Comparison of ENCODE assay signal across 13 cellular contexts in genomic region chr1:23594927-23595353, GRCh38. TPM values are rescaled to one million over a fixed set of nuclear protein-coding genes. Genes with fewer than 3 reads are reported as not detected.
DNase-seq lines count a peak whose midpoint lies in the region; ATAC-seq and TF ChIP-seq lines count a peak whose summit lies in the region.
"Had no signal": no experiment of that assay in that cellular context is flagged by ENCODE, and none has a peak within 500 bp of the region (broad histone marks: within the 10 kb centered on the region; RNA-seq: fewer than 3 reads in every experiment).

No MANE protein-coding gene starts in this region.

- H3K4me3 Mint-ChIP-seq in T-helper 2 cell treated with Interferon-gamma antibody and Interleukin-4, amounts not matched to agents 5 μg/mL and 100 μg/mL, for 36 hours: no peak overlapping the region
- peak overlapping the region; percentile 41 for H3K4me3 Mint-ChIP-seq in activated B cell treated with CpG ODN at 0.5 μM for 24 hours

- no peaks in the 10 kb centered on the region for H3K27me3 ChIP-seq in Karpas-422 (ENCODE audit: low read length)
- H3K27me3 ChIP-seq: suprapubic skin had no signal

- H3K27me3 Mint-ChIP-seq in T-helper 2 cell treated with Interferon-gamma antibody and Interleukin-4, amounts not matched to agents 5 μg/mL and 100 μg/mL, for 36 hours (ENCODE audit: low read depth): no peaks in the 10 kb centered on the region
- no peaks in the 10 kb centered on the region for H3K27me3 Mint-ChIP-seq in activated B cell treated with CpG ODN at 0.5 μM for 24 hours

- intact Hi-C loops in activated B cell treated with CpG ODN at 0.5 μM for 24 hours (cut with micrococcal nuclease): loop anchor here (1.0 kb wide), 2 partner anchors 8 to 24 kb away; no protein-coding TSS in a partner anchor

- peak overlapping the region; percentile 42 for H3K27ac Mint-ChIP-seq in T-helper 2 cell treated with Interferon-gamma antibody and Interleukin-4, amounts not matched to agents 5 μg/mL and 100 μg/mL, for 36 hours
- peak overlapping the region; percentile 89 for H3K27ac Mint-ChIP-seq in activated B cell treated with CpG ODN at 0.5 μM for 24 hours

- H3K79me2 ChIP-seq in Karpas-422 (ENCODE audit: low read length): no peaks in the 10 kb centered on the region

- H3K9me3 Mint-ChIP-seq in T-helper 2 cell treated with Interferon-gamma antibody and Interleukin-4, amounts not matched to agents 5 μg/mL and 100 μg/mL, for 36 hours: no peaks in the 10 kb centered on the region
- H3K9me3 Mint-ChIP-seq in activated B cell treated with CpG ODN at 0.5 μM for 24 hours: no peaks in the 10 kb centered on the region

- TF ChIP-seq CTCF in activated B cell treated with CpG ODN at 0.5 μM for 24 hours (IDR thresholded peaks at IDR 0.05) (no peak), GM13976 (IDR thresholded peaks at IDR 0.05; ENCODE audit: borderline replicate concordance, control extremely low read depth, extremely low read depth, insufficient read depth, missing control alignments) (no peak)

- no peaks in the 10 kb centered on the region for H3K36me3 Mint-ChIP-seq in T-helper 2 cell treated with Interferon-gamma antibody and Interleukin-4, amounts not matched to agents 5 μg/mL and 100 μg/mL, for 36 hours (ENCODE audit: low read depth)
- H3K36me3 Mint-ChIP-seq in activated B cell treated with CpG ODN at 0.5 μM for 24 hours (ENCODE audit: low read depth): no peaks in the 10 kb centered on the region

- H4K20me1 ChIP-seq in Karpas-422 (ENCODE audit: insufficient read depth, low read depth, low read length): no peaks in the 10 kb centered on the region

- in situ Hi-C loops in GM13976 (cut with MboI; ENCODE audit: low sequenced_read_pairs, unreplicated experiment): no loop called here

- H3K9ac ChIP-seq in Karpas-422 (ENCODE audit: low read length): peak overlapping the region; percentile 62
- H3K9ac ChIP-seq: KMS-11 had no signal

- no peaks in the 10 kb centered on the region for H3K36me3 ChIP-seq in Karpas-422 (ENCODE audit: insufficient read depth, low read length)
- H3K36me3 ChIP-seq: neutrophil, suprapubic skin had no signal

- H3K4me1 Mint-ChIP-seq in T-helper 2 cell treated with Interferon-gamma antibody and Interleukin-4, amounts not matched to agents 5 μg/mL and 100 μg/mL, for 36 hours (ENCODE audit: low read depth): peaks cover 51% of the 10 kb centered on the region
- H3K4me1 Mint-ChIP-seq in activated B cell treated with CpG ODN at 0.5 μM for 24 hours: peaks cover 93% of the 10 kb centered on the region

- peak overlapping the region; percentile 90 for H3K27ac ChIP-seq in Karpas-422 (ENCODE audit: low read length)
- H3K27ac ChIP-seq: KMS-11, neutrophil, suprapubic skin had no signal

- no peaks in the 10 kb centered on the region for H3K9me3 ChIP-seq in Karpas-422 (ENCODE audit: low read length)
- H3K9me3 ChIP-seq: neutrophil, suprapubic skin had no signal

- peak overlapping the region; percentile 46; the same call in 1 of the 2 replicates for H3K4me3 ChIP-seq in Karpas-422 (ENCODE audit: low read length)
- H3K4me3 ChIP-seq: suprapubic skin had no signal

- POLR2A ChIA-PET in activated B cell treated with CpG ODN at 0.5 μM for 24 hours (lab: Charles Lee): interaction anchor here (0.6 to 20.5 kb wide), 9 partner anchors 13 to 1329 kb away, joined by 4 to 1151 read pairs (median 54); partner anchors contain the start of gene ID3

- ATAC-seq in activated B cell treated with CpG ODN at 0.5 μM for 24 hours (ENCODE audit: low read depth): peak; percentile 49
- ATAC-seq in GM19324 (IDR thresholded peaks at IDR 0.05; ENCODE audit: low FRiP score, unreplicated experiment): no peak

- CTCF ChIA-PET in activated B cell treated with CpG ODN at 0.5 μM for 24 hours (lab: Charles Lee): interaction anchor here (1.8 to 5.7 kb wide), 2 partner anchors 35 to 39 kb away, joined by 6 to 46 read pairs; partner anchors contain the start of gene ID3

- peak overlapping the region; percentile 65 for H3K4me2 ChIP-seq in Karpas-422 (ENCODE audit: low read depth, low read length, poor library complexity, severe bottlenecking)
- H3K4me2 ChIP-seq: KMS-11 had no signal

- H3K9me2 ChIP-seq in Karpas-422 (replicated peaks; ENCODE audit: insufficient read depth, low read length): no peaks in the 10 kb centered on the region

- H3K4me1 ChIP-seq in Karpas-422 (ENCODE audit: low read length): peaks cover 83% of the 10 kb centered on the region

- DNase-seq in T-helper 2 cell treated with Interferon-gamma antibody and Interleukin-4, amounts not matched to agents 5 μg/mL and 100 μg/mL, for 36 hours (ENCODE audit: low spot score): no peak
- no peak for DNase-seq in T-helper 2 cell
- peak; percentile 94 for DNase-seq in Karpas-422
- DNase-seq in activated B cell treated with CpG ODN at 0.5 μM for 24 hours: peak; percentile 48
- DNase-seq in renal cortical epithelial cell (ENCODE audit: low read depth): peak; percentile 42
- no peak for DNase-seq in nucleus accumbens (lab: John Stamatoyannopoulos, UW)
- no peak for DNase-seq in GM13976 (ENCODE audit: low spot score)
- DNase-seq: NCI-H446 treated with DMSO at 0.1 percent for 48 hours; stimulated activated CD4-positive, alpha-beta T cell treated with anti-CD3 and anti-CD28 coated beads, Interleukin-1b, Interleukin-23, amount 100 ng/mL, for 48 hours had no signal

- peak overlapping the region; percentile 58 for H2AFZ ChIP-seq in Karpas-422 (ENCODE audit: low read length)

RNA-seq across cellular contexts. Expression of gene ID3, which starts 35.6 kb away (rescaled TPM):
- 32.0 and 33.0 TPM in 2 replicates for total RNA-seq in Karpas-422 (2014; rRNA removed; shearing (Covaris generic); ENCODE audit: low replicate concordance)
- 195 and 205 TPM in 2 replicates for total RNA-seq in activated B cell treated with CpG ODN at 0.5 μM for 24 hours
- 29.9 and 65.3 TPM in 2 replicates for total RNA-seq in renal cortical epithelial cell

Comparison
In these comparisons a context has a peak if more than half of its experiments do, and no peak if none do; other contexts are left out.
1. DNase-seq: peak in Karpas-422 (single experiment), activated B cell treated with CpG ODN at 0.5 μM for 24 hours (single experiment) and renal cortical epithelial cell (single experiment); none in T-helper 2 cell treated with Interferon-gamma antibody and Interleukin-4, amounts not matched to agents 5 μg/mL and 100 μg/mL, for 36 hours (single experiment), T-helper 2 cell (0 of 5), nucleus accumbens (0 of 56) and GM13976 (single experiment).